Comparison of ENCODE assay signal across 8 cellular contexts in genomic region chr5:66596791-66597757, GRCh38. TPM values are rescaled to one million over a fixed set of nuclear protein-coding genes. Genes with fewer than 3 reads are reported as not detected.
A peak's percentile ranks its signal among the peaks of the same experiment; 100 is the strongest.
DNase-seq lines count a peak whose midpoint lies in the region; ATAC-seq, FAIRE-seq and TF ChIP-seq lines count a peak whose summit lies in the region.

No MANE protein-coding gene starts in this region.

- H3K4me3 ChIP-seq in A549, result peak overlapping the region; percentile 53
- H3K4me3 ChIP-seq in GM12865 (ENCODE audit: low read depth, low read length), result peak overlapping the region; percentile 55
- peak overlapping the region; percentile 53 to 73 for H3K4me3 ChIP-seq in Panc1 (ENCODE audit: low read depth in 2 of 2, low read length in 2 of 2)
- H3K4me3 ChIP-seq in right lobe of liver, result peak overlapping the region; percentile 63 to 73 (median 68)
- peak overlapping the region; percentile 70 to 94 (median 80) for H3K4me3 ChIP-seq in subcutaneous abdominal adipose tissue (ENCODE audit: low read depth in 1 of 5, low read length in 5 of 5)

- peak overlapping the region in 1 of 2 experiments; percentile 9; a peak in 1 of 6 replicates for H3K27ac ChIP-seq in A549
- H3K27ac ChIP-seq in Panc1 (ENCODE audit: low read length), result no peak overlapping the region
- H3K27ac ChIP-seq in right lobe of liver, result peak overlapping the region in 1 of 3 donors; percentile 5
- peak overlapping the region; percentile 78 for H3K27ac ChIP-seq in subcutaneous abdominal adipose tissue (ENCODE audit: low read depth, low read length)

- DNase-seq in A549 (ENCODE audit: low read depth in 1 of 2, low spot score in 1 of 2) (peak; percentile 6 to 23), GM12865 (ENCODE audit: low read depth) (no peak), Panc1 (ENCODE audit: low read depth, low spot score) (no peak), dermis blood vessel endothelial cell (peak; percentile 26), right lobe of liver (peak; percentile 64 to 66 (median 65))

- no peak for TF ChIP-seq RAD21 in A549 (conservative IDR thresholded peaks at IDR 0.05 in 1 of 2, IDR thresholded peaks at IDR 0.05 in 1 of 2)

- 4% methylated on average over 31 of the region's 76 CpGs for WGBS in A549 (ENCODE audit: missing lambda C conversion rate)
- WGBS in right lobe of liver (ENCODE audit: insufficient coverage, low coverage, low lambda C conversion rate, missing lambda C conversion rate), result under 1% methylated on average over 18 of the region's 76 CpGs

- no peak for TF ChIP-seq POLR2A in A549 (IDR thresholded peaks at IDR 0.05; ENCODE audit: low read length)
- no peak for TF ChIP-seq POLR2A in right lobe of liver (IDR thresholded peaks at IDR 0.05)

- H3K9ac ChIP-seq in subcutaneous abdominal adipose tissue (ENCODE audit: low read length in 5 of 5), result peak overlapping the region; percentile 53 to 76 (median 64)

- TF ChIP-seq CTCF in A549 (IDR thresholded peaks at IDR 0.05) (no peak), GM12865 (IDR thresholded peaks at IDR 0.05; ENCODE audit: insufficient read depth, low read depth, low read length, missing control alignments) (no peak), Panc1 (IDR thresholded peaks at IDR 0.05) (no peak), right lobe of liver (IDR thresholded peaks at IDR 0.05) (peak in 2 of 4 donors; percentile 10 to 14)

- in situ Hi-C loops in Panc1 (cut with HindIII; ENCODE audit: low pct_unique_long_range_greater_than_20kb, low sequenced_read_pairs), result no loop called here

- H3K9me3 ChIP-seq in A549, result no peaks in the 10 kb centered on the region
- no peaks in the 10 kb centered on the region for H3K9me3 ChIP-seq in Panc1 (ENCODE audit: control insufficient read depth, insufficient read depth, low read depth, low read length)
- no peaks in the 10 kb centered on the region for H3K9me3 ChIP-seq in right lobe of liver
- H3K9me3 ChIP-seq in subcutaneous abdominal adipose tissue (ENCODE audit: control insufficient read depth in 5 of 5, low read length in 5 of 5), result no peaks in the 10 kb centered on the region

- H3K27me3 ChIP-seq in Panc1 (ENCODE audit: control insufficient read depth, insufficient read depth, low read length), result peaks cover 66% of the 10 kb centered on the region
- no peaks in the 10 kb centered on the region for H3K27me3 ChIP-seq in right lobe of liver
- H3K27me3 ChIP-seq in subcutaneous abdominal adipose tissue (ENCODE audit: control insufficient read depth in 5 of 5, insufficient read depth in 4 of 5, low read length in 5 of 5), result peaks cover 0 to 18% (median 8%) of the 10 kb centered on the region in 5 donors

- H3K4me1 ChIP-seq in A549 (peaks cover 8% of the 10 kb centered on the region), Panc1 (ENCODE audit: control insufficient read depth, insufficient read depth, low read length) (peaks cover 4% of the 10 kb centered on the region; the same call in 1 of the 2 replicates), right lobe of liver (peaks cover 0 to 11% (median 0%) of the 10 kb centered on the region in 4 donors), subcutaneous abdominal adipose tissue (ENCODE audit: control insufficient read depth in 5 of 5, insufficient read depth in 5 of 5, low read length in 5 of 5) (peaks cover 0 to 53% (median 36%) of the 10 kb centered on the region in 5 donors)

- no peaks in the 10 kb centered on the region for H3K36me3 ChIP-seq in Panc1 (ENCODE audit: control insufficient read depth, insufficient read depth, low read length)
- H3K36me3 ChIP-seq in right lobe of liver, result no peaks in the 10 kb centered on the region
- H3K36me3 ChIP-seq in subcutaneous abdominal adipose tissue (ENCODE audit: control insufficient read depth in 5 of 5, insufficient read depth in 5 of 5, low read length in 5 of 5), result no peaks in the 10 kb centered on the region

- intact Hi-C loops in Panc1 (cut with micrococcal nuclease; ENCODE audit: unreplicated experiment), result no loop called here
- intact Hi-C loops in right lobe of liver (cut with DNase I), result no loop called here

- POLR2A ChIA-PET in A549 (lab: Yijun Ruan, JAX) (no interaction called here), Panc1 (lab: Charles Lee) (no interaction called here)

- CTCF ChIA-PET in A549 (lab: Yijun Ruan, JAX), result interaction anchor here (0.6 to 0.7 kb wide), 3 partner anchors 16 to 466 kb away, joined by 3 to 4 read pairs (median 4); no protein-coding TSS in a partner anchor
- CTCF ChIA-PET in Panc1 (lab: Charles Lee), result no interaction called here

- peak overlapping the region; percentile 91 for H3K4me2 ChIP-seq in A549

- FAIRE-seq in A549 (lab: Jason Lieb, UNC), result no peak

- BruUV-seq in Panc1 (replicated peaks; lab: Mats Ljungman, UMichigan), result no TSS peak

- ATAC-seq in A549 (peak; percentile 58 to 64), HG03175 (IDR thresholded peaks at IDR 0.05; ENCODE audit: unreplicated experiment) (peak; percentile 31), Panc1 (peak; percentile 51), right lobe of liver (peak; percentile 40 to 55 (median 48)), GM18873 (IDR thresholded peaks at IDR 0.05; ENCODE audit: low FRiP score, unreplicated experiment) (no peak)

- TF ChIP-seq EP300 in A549 (IDR thresholded peaks at IDR 0.05), result no peak

TF ChIP-seq in A549, 52 proteins besides CTCF, POLR2A, EP300 and RAD21:
- TF ChIP-seq ZFP36 (IDR thresholded peaks at IDR 0.05; ENCODE audit: borderline replicate concordance, partially characterized antibody), result no peak
- TF ChIP-seq E2F6 (IDR thresholded peaks at IDR 0.05; ENCODE audit: borderline replicate concordance, low read depth), result no peak
- no peak for TF ChIP-seq HOXA7 (CRISPR knock-in tag; IDR thresholded peaks at IDR 0.05)
- no peak for TF ChIP-seq USF2 (IDR thresholded peaks at IDR 0.05)
- TF ChIP-seq SMC3 (IDR thresholded peaks at IDR 0.05), result no peak
- no peak for TF ChIP-seq KDM1A (IDR thresholded peaks at IDR 0.05; ENCODE audit: low read depth)
- no peak for TF ChIP-seq NPAS2 (CRISPR knock-in tag; IDR thresholded peaks at IDR 0.05; ENCODE audit: borderline replicate concordance)
- TF ChIP-seq TFCP2L1 (CRISPR knock-in tag; IDR thresholded peaks at IDR 0.05), result no peak
- TF ChIP-seq REST (IDR thresholded peaks at IDR 0.05), result no peak
- TF ChIP-seq ESRRA (IDR thresholded peaks at IDR 0.05; ENCODE audit: borderline replicate concordance, low read length), result no peak
- TF ChIP-seq CEBPB (IDR thresholded peaks at IDR 0.05), result no peak

RNA-seq across cellular contexts. Expression of gene MAST4, which starts 0.9 kb away (rescaled TPM):
- 5.8 and 8.1 TPM in 2 replicates for polyA plus RNA-seq in A549 (2011; rRNA removed)
- polyA plus RNA-seq in A549 (2012; cell fraction: cytosol; rRNA removed), result 1.2 and 1.4 TPM in 2 replicates
- polyA plus RNA-seq in A549 (2012; cell fraction: nucleus; rRNA removed), result 3.3 TPM in 2 replicates
- polyA plus RNA-seq in A549 (2017; fragmentation: RNase III; extraction: RNeasy Plus Mini Kit Qiagen cat#74134 plus additional on column Dnase treatment), result 1.1 to 1.2 TPM (median 1.1 TPM) in 3 replicates
- 31.0 and 44.3 TPM in 2 replicates for polyA minus RNA-seq in A549 (2011; rRNA and poly(A)+ RNA removed)
- 1.8 TPM for total RNA-seq in Panc1 (2021; ENCODE audit: unreplicated experiment)
- 1.9 TPM for polyA plus RNA-seq in Panc1 (2012; ENCODE audit: insufficient read length)
- total RNA-seq in dermis blood vessel endothelial cell, result 37.8 and 38.3 TPM in 2 replicates
- total RNA-seq in right lobe of liver, result 10 to 100 TPM in 5 of 6 experiments, 1 to 10 TPM in 1; 9.4 to 23.5 (median 13.9) TPM

Comparison
In these comparisons a context has a peak if more than half of its experiments do, and no peak if none do; other contexts are left out.
1. DNase-seq: peak in A549 (2 of 2), dermis blood vessel endothelial cell (single experiment) and right lobe of liver (3 of 3); none in GM12865 (single experiment) and Panc1 (single experiment).
2. Peak in every context shown above with its lines, with median percentiles within 50 percentile points of each other: H3K4me3 ChIP-seq.